21 cellular contexts compared by ENCODE assay signal in the genomic region with DNA sequence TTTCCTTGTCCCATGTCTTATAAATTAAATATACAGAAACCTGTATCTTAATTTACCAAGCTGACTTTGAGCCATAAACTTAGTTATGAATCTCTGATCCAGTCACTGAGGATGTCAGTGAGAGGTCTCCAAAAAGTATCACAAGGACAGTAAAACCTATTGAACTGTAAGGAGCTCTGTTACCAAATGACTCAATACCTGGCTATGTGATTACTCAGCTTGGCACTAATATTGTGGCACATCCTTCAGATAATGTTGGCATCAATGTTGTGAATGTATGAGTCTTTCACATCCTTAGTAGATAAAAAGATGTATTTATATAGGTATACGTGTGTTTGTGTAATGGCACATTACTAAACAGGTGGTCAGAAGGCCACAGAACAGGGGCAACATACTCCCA. TPM values are rescaled to one million over a fixed set of nuclear protein-coding genes. Genes with fewer than 3 reads are reported as not detected.
"Had no signal": no experiment of that assay in that cellular context is flagged by ENCODE, and none has a peak within 500 bp of the region (broad histone marks: within the 10 kb centered on the region; RNA-seq: fewer than 3 reads in every experiment).

No MANE protein-coding gene starts in this region.

- H3K4me1 ChIP-seq: pancreas, upper lobe of left lung had no signal

- H3K4me3 ChIP-seq: pancreas, thoracic aorta, upper lobe of left lung had no signal

- H3K27ac ChIP-seq: pancreas, thoracic aorta, upper lobe of left lung had no signal

- DNase-seq: activated CD4-positive, alpha-beta T cell treated with anti-CD3 and anti-CD28 coated beads, Interleukin-2, amount 10 ng/mL, durations not matched to agents 24 days and 14 days; activated CD4-positive, CD25-positive, alpha-beta regulatory T cell; activated CD8-positive, alpha-beta T cell treated with anti-CD3 and anti-CD28 coated beads for 36 hours; activated naive CD4-positive, alpha-beta T cell treated with Interleukin-2 at 50 U/mL for 16 hours; activated naive CD8-positive, alpha-beta T cell treated with anti-CD3 and anti-CD28 coated beads, Interleukin-2, amount 10 ng/mL, durations not matched to agents 7 days and 5 days; activated T-cell treated with anti-CD3 and anti-CD28 coated beads, Interleukin-2, amount 50 U/mL, for 24 hours; amygdala; caudate nucleus; endodermal cell; mesendoderm; naive thymus-derived CD4-positive, alpha-beta T cell; pancreas; stimulated activated naive B cell treated with anti-CD40 and anti-IgM and Interleukin-4, amounts not matched to agents 10 μg/mL and 1 μg/mL and 100 μg/mL, for 72 hours; T-helper 9 cell; upper lobe of left lung had no signal

- H3K36me3 ChIP-seq: pancreas, thoracic aorta, upper lobe of left lung had no signal

- H3K27me3 ChIP-seq: upper lobe of left lung had no signal

- H3K9me3 ChIP-seq: pancreas, thoracic aorta had no signal

RNA-seq across cellular contexts. Expression of gene CAPSL, which starts 18.0 kb away (rescaled TPM):
- total RNA-seq: activated CD4-positive, alpha-beta T cell treated with anti-CD3 and anti-CD28 coated beads, Interleukin-2, amount 10 ng/mL, durations not matched to agents 24 days and 14 days; activated naive CD8-positive, alpha-beta T cell treated with anti-CD3 and anti-CD28 coated beads, Interleukin-2, amount 10 ng/mL, durations not matched to agents 7 days and 5 days; endodermal cell; mucosa of gallbladder; naive thymus-derived CD4-positive, alpha-beta T cell; pancreas; sciatic nerve; thoracic aorta had no signal
- polyA plus RNA-seq: esophagus; liver; naive thymus-derived CD4-positive, alpha-beta T cell had no signal

RNA-seq across cellular contexts. Expression of gene UGT3A1, which starts 34.8 kb away (rescaled TPM):
- total RNA-seq: activated CD4-positive, alpha-beta T cell treated with anti-CD3 and anti-CD28 coated beads, Interleukin-2, amount 10 ng/mL, durations not matched to agents 24 days and 14 days; activated CD8-positive, alpha-beta T cell treated with anti-CD3 and anti-CD28 coated beads for 36 hours; activated naive CD8-positive, alpha-beta T cell treated with anti-CD3 and anti-CD28 coated beads, Interleukin-2, amount 10 ng/mL, durations not matched to agents 7 days and 5 days; activated T-helper 2 cell treated with anti-CD3 and anti-CD28 coated beads, Interferon-gamma antibody, Interleukin-2, Interleukin-4, amounts not matched to agents 10 μg/mL and 5 μg/mL and 100 μg/mL, durations not matched to agents 14 hours and 24 hours and 36 hours; mucosa of gallbladder; naive thymus-derived CD4-positive, alpha-beta T cell; pancreas; sciatic nerve; thoracic aorta; upper lobe of left lung had no signal
- polyA plus RNA-seq: naive thymus-derived CD4-positive, alpha-beta T cell; pancreas had no signal
